In the genomic region with DNA sequence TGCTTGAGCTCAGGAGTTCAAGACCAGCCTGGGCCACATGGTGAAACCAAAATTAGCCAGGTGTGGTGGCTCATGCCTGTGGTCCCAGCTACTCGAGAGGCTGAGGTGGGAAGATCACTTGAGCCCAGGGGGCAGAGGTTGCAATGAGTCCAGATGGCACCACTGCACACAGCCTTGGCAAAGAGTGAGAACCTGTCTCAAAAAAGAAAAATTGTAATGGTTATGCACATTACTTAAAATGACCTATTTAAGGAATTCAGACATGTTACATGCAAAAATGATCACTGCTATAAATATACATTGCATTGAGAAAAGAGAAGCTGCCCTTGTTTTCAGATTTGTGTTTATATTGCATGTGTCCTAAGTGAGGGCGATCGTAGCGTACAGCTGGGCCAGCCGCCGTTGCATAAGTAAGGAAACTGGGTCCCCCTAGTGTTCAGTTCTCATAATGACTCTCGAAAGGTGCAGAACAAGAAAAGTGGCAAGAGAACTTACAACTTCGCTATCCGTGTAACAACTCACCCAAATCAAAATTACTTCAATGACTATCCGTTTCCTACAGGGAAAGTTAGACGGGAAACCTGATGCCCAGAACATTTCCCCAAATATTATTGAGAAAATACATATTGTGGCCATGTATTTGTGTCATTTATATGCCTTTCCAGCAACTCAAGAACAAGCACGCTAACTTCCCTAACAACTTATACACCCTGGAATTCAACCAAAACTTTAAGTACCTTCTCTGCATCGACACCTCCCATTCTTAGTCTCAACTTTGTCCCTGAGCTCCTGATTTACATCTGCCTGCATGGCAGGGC, we compare ENCODE assay signal across 8 cellular contexts. TPM values are rescaled to one million over a fixed set of nuclear protein-coding genes. Genes with fewer than 3 reads are reported as not detected.
DNase-seq lines count a peak whose midpoint lies in the region; ATAC-seq and TF ChIP-seq lines count a peak whose summit lies in the region.
"Not testable (repeated sequence)": the region's sequence is repeated elsewhere in the genome, so short reads cannot be mapped to it uniquely, and the experiment has no call there.

No MANE protein-coding gene starts in this region.

- not testable (repeated sequence) for H3K36me3 ChIP-seq in adipocyte (ENCODE audit: control insufficient read depth, insufficient read depth, low read length, severe bottlenecking); neural progenitor cell; uterus

- not testable (repeated sequence) for H3K9ac ChIP-seq in adipocyte (ENCODE audit: low read length); neural progenitor cell

- H3K27ac ChIP-seq in neural progenitor cell, uterus: not testable (repeated sequence)

- peak; percentile 82 for DNase-seq in G401 (ENCODE audit: low spot score)
- DNase-seq in NCI-H2081 (lab: John Stamatoyannopoulos, UW), result peak; percentile 59 to 75
- peak; percentile 87 for DNase-seq in adipocyte (ENCODE audit: low read depth)
- peak; percentile 70 for DNase-seq in glomerular visceral epithelial cell (ENCODE audit: extremely low spot score)
- DNase-seq in neural progenitor cell (ENCODE audit: low spot score), result peak; percentile 70
- peak; percentile 47 to 86 for DNase-seq in uterus

- H3K4me2 ChIP-seq in neural progenitor cell, result peak overlapping the region; percentile 16

- not testable (repeated sequence) for H3K27me3 Mint-ChIP-seq in neural progenitor cell (ENCODE audit: insufficient read depth, low read depth)

- H3K79me2 ChIP-seq in neural progenitor cell (ENCODE audit: low read depth), result not testable (repeated sequence)

- H3F3A ChIP-seq in neural progenitor cell (ENCODE audit: low read depth), result not testable (repeated sequence)

- H3K4me1 Mint-ChIP-seq in neural progenitor cell, result peaks cover 27% of the 10 kb centered on the region

- H3K27ac Mint-ChIP-seq in neural progenitor cell, result not testable (repeated sequence)

- TF ChIP-seq POLR2A in uterus (IDR thresholded peaks at IDR 0.05), result not testable (repeated sequence)

- not testable (repeated sequence) for H3K9me3 Mint-ChIP-seq in neural progenitor cell

- not testable (repeated sequence) for H3K36me3 Mint-ChIP-seq in neural progenitor cell

- H3K27me3 ChIP-seq in adipocyte (replicated peaks; ENCODE audit: control insufficient read depth, insufficient read depth, low read length); uterus: not testable (repeated sequence)
- peaks cover 22% of the 10 kb centered on the region for H3K27me3 ChIP-seq in neural progenitor cell

- not testable (repeated sequence) for H3K9me3 ChIP-seq in adipocyte (ENCODE audit: control insufficient read depth, low read length); neural progenitor cell (ENCODE audit: low read depth); uterus

- H3K4me3 ChIP-seq in adipocyte (ENCODE audit: low read length); neural progenitor cell; uterus: not testable (repeated sequence)

- peak; percentile 71 for TF ChIP-seq CTCF in neural progenitor cell (IDR thresholded peaks at IDR 0.05)
- TF ChIP-seq CTCF in uterus (IDR thresholded peaks at IDR 0.05), result peak; percentile 50 to 79 (median 70)

- peaks cover 19% of the 10 kb centered on the region for H3K4me1 ChIP-seq in adipocyte (ENCODE audit: control insufficient read depth, insufficient read depth, low read length)
- not testable (repeated sequence) for H3K4me1 ChIP-seq in neural progenitor cell, uterus

- not testable (repeated sequence) for H3K4me3 Mint-ChIP-seq in neural progenitor cell

- in situ Hi-C loops in G401 (cut with HindIII; ENCODE audit: low sequenced_read_pairs), result not testable (repeated sequence)

- peak overlapping the region; percentile 17 for H2AFZ ChIP-seq in neural progenitor cell (replicated peaks)

- intact Hi-C loops in uterus (cut with DNase I; ENCODE audit: low total_unique reads), result not testable (repeated sequence)

- ATAC-seq in HG02870 (IDR thresholded peaks at IDR 0.05; ENCODE audit: unreplicated experiment), result peak; percentile 40
- peak; percentile 75 for ATAC-seq in SK-N-SH treated with all-trans-retinoic acid at 6 μM for 48 hours

- H4K20me1 ChIP-seq in neural progenitor cell (ENCODE audit: low read depth), result not testable (repeated sequence)

RNA-seq across cellular contexts. Expression of a gene that starts 42.5 kb away (rescaled TPM):
- 4.6 and 4.7 TPM in 2 replicates for total RNA-seq in G401 (2014; rRNA removed; shearing (Covaris generic))
- total RNA-seq in neural progenitor cell (ENCODE audit: low replicate concordance) (5.4 and 5.6 TPM in 2 replicates), uterus (10 to 100 TPM in 2 of 4 donors, 1 to 10 TPM in 2; 2.1 to 47.9 (median 9.9) TPM)
